ENCODE assay signal across 8 cellular contexts in the genomic region with DNA sequence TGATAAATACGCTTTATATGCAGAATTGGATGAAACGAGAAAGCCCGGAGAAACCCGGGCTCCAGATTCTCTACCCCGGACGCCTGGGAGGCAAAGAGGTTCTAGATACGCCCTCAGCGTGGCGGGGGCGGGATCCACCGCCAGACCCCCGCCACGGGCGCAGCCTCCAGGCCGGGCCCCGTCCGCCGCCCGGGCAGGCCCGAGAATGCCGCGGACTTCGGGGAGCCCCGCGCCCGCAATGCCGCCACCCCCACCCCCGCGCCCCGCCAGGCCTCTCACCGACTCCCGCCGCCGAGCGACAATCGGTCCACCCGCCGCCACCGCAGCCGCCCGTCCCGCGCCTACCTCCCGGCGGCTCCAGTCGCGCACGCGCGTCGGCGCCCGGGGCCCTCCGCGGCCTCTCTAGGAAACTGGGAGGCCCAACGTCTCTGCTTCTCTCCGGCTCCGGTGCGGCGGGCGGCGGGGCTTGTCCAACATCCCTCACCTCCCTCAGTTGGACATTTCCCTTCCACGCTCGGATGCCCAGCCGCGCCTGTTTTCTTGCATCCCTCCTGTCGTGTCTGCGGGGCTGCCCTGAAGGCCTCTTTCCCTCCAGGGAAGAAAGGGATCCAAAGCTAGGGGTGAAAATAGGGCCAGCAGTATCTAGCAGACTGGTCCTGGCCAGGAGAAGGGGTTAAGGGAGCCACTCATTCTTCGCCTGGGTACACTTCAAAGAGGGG. TPM values are rescaled to one million over a fixed set of nuclear protein-coding genes. Genes with fewer than 3 reads are reported as not detected.
DNase-seq lines count a peak whose midpoint lies in the region; ATAC-seq, FAIRE-seq and TF ChIP-seq lines count a peak whose summit lies in the region.

ZNF445 (minus strand) TSS at position 359 of the 719 bp plus-strand sequence. CDS start 22,121 bp downstream, outside the sequence.

- peak within 1 kb of the TSS; percentile 60 to 96 (median 72) for H3K4me3 ChIP-seq in H1 (ENCODE audit: extremely low read depth in 1 of 4, insufficient read depth in 2 of 4, low read depth in 3 of 4, low read length in 4 of 4)

- H3K4me1 ChIP-seq in H1 (replicated peaks in 1 of 4; ENCODE audit: control insufficient read depth in 3 of 4, insufficient read depth in 4 of 4, low read length in 3 of 4): no peaks in the 10 kb centered on the region; a peak in 3 of 7 replicates

- ATAC-seq in GM19351 (IDR thresholded peaks at IDR 0.05; ENCODE audit: unreplicated experiment) (peak; percentile 84), HG03565 (IDR thresholded peaks at IDR 0.05; ENCODE audit: unreplicated experiment) (peak; percentile 65)

- no peak within 1 kb of the TSS for H2BK20ac ChIP-seq in H1 (ENCODE audit: low read length)

- no peak within 1 kb of the TSS for H2BK15ac ChIP-seq in H1 (ENCODE audit: low read length)

- H3K79me1 ChIP-seq in H1 (ENCODE audit: low read depth, low read length): no peaks in the 10 kb centered on the region; the same call in 1 of the 2 replicates

- CTCF ChIA-PET in H1 (lab: Charles Lee; ENCODE audit: partially characterized antibody): interaction anchor here (1.0 kb wide), 1 partner anchor 53 kb away, joined by 3 read pairs; no protein-coding TSS in a partner anchor

- H3K4me2 ChIP-seq in H1 (ENCODE audit: insufficient read depth in 1 of 2, low read depth in 2 of 2, low read length in 2 of 2): peak within 1 kb of the TSS; percentile 69 to 88

- H3K9ac ChIP-seq in H1 (replicated peaks in 1 of 4; ENCODE audit: extremely low read depth in 1 of 4, low read depth in 3 of 4, low read length in 3 of 4): peak within 1 kb of the TSS; percentile 26 to 71 (median 54); a peak in 6 of 7 replicates

- peak within 1 kb of the TSS; percentile 43 for H3K56ac ChIP-seq in H1 (replicated peaks; ENCODE audit: insufficient read length, low read depth, low read length)

- H3K23ac ChIP-seq in H1 (ENCODE audit: insufficient read length): no peak within 1 kb of the TSS

- H3K4ac ChIP-seq in H1 (replicated peaks; ENCODE audit: insufficient read length, low read depth, low read length): no peak within 1 kb of the TSS

- no peak within 1 kb of the TSS for H3K27ac ChIP-seq in H1 (ENCODE audit: low read depth, low read length)

- peaks cover 0 to 37% of the 10 kb centered on the region in 2 experiments; a peak in 2 of 4 replicates for H3K79me2 ChIP-seq in H1 (ENCODE audit: control insufficient read depth in 1 of 2, insufficient read depth in 2 of 2, low read length in 2 of 2)

- FAIRE-seq in H1 (lab: Jason Lieb, UNC): no peak

- H3K27me3 ChIP-seq in H1 (replicated peaks in 1 of 4; ENCODE audit: control insufficient read depth in 3 of 4, extremely low read depth in 1 of 4, insufficient read depth in 3 of 4, low read length in 3 of 4): peaks cover 0 to 3% (median 0%) of the 10 kb centered on the region in 4 experiments; a peak in 2 of 7 replicates

- DNase-seq in C1 segment of cervical spinal cord (lab: John Stamatoyannopoulos, UW) (peak; percentile 10 to 86 (median 68)), NOMO-1 treated with DMSO at 0.1 percent for 48 hours (lab: John Stamatoyannopoulos, UW; ENCODE audit: unreplicated experiment) (peak; percentile 50), H1 (ENCODE audit: low read depth in 1 of 2, low spot score in 2 of 2) (peak in 1 of 2 experiments; percentile 87), mesenteric fat pad (ENCODE audit: low spot score) (peak; percentile 96)
- DNase-seq in activated CD8-positive, alpha-beta memory T cell treated with anti-CD3 and anti-CD28 coated beads for 4 hours (ENCODE audit: low read depth in 2 of 2): peak; percentile 50 to 56
- DNase-seq in stimulated activated CD8-positive, alpha-beta memory T cell treated with anti-CD3 and anti-CD28 coated beads, Interleukin-12 subunit alpha, Interleukin-12 subunit beta, amount 100 ng/mL, for 4 hours (ENCODE audit: low read depth): peak; percentile 64

- peak in 1 of 2 experiments; percentile 0; a peak in 1 of 4 replicates for TF ChIP-seq RAD21 in H1 (IDR thresholded peaks at IDR 0.05 in 1 of 2, conservative IDR thresholded peaks at IDR 0.05 in 1 of 2; ENCODE audit: low read depth in 2 of 2, low read length in 2 of 2)

- H2BK5ac ChIP-seq in H1 (ENCODE audit: low read depth, low read length): no peak within 1 kb of the TSS

- no peak for TF ChIP-seq EP300 in H1 (IDR thresholded peaks at IDR 0.05; ENCODE audit: borderline replicate concordance in 1 of 2, low read depth in 2 of 2, low read length in 2 of 2)

- H3K14ac ChIP-seq in H1 (ENCODE audit: insufficient read length): no peak within 1 kb of the TSS

- WGBS in H1 (ENCODE audit: extremely low coverage in 1 of 2, insufficient coverage in 1 of 2, insufficient read length in 1 of 2, insufficient replicate concordance in 2 of 2, low coverage in 1 of 2, low lambda C conversion rate in 2 of 2, missing lambda C conversion rate in 1 of 2), 2 experiments: 4% methylated on average over 35 of the region's 69 CpGs; no CpG with 5 or more reads in 1 of the 2 experiments

- H2AK5ac ChIP-seq in H1 (ENCODE audit: low read depth, low read length): no peak within 1 kb of the TSS

- H4K5ac ChIP-seq in H1 (ENCODE audit: insufficient read length, low read depth, low read length): no peak within 1 kb of the TSS

- H4K8ac ChIP-seq in H1 (ENCODE audit: extremely low read depth, insufficient read depth, low read length): peak within 1 kb of the TSS; percentile 84

- POLR2A ChIA-PET in H1 (lab: Charles Lee; ENCODE audit: partially characterized antibody): interaction anchor here (0.6 to 2.0 kb wide), 5 partner anchors 11 to 284 kb away, joined by 3 to 7 read pairs (median 3); partner anchors contain the start of genes KIAA1143, KIF15 and ZNF660

- H2AFZ ChIP-seq in H1 (ENCODE audit: low read length): peak within 1 kb of the TSS; percentile 100

- H3K36me3 ChIP-seq in H1 (ENCODE audit: control insufficient read depth in 2 of 4, insufficient read depth in 4 of 4, low read length in 3 of 4): no peaks in the 10 kb centered on the region

- no peak within 1 kb of the TSS for H2BK12ac ChIP-seq in H1 (ENCODE audit: low read depth, low read length)

- no peak for TF ChIP-seq CTCF in H1 (IDR thresholded peaks at IDR 0.05; ENCODE audit: control extremely low read depth in 1 of 3, insufficient read depth in 1 of 3, low read depth in 1 of 3, low read length in 3 of 3)

- H4K91ac ChIP-seq in H1 (replicated peaks; ENCODE audit: insufficient read length, low read length): peak within 1 kb of the TSS; percentile 1

- no peaks in the 10 kb centered on the region for H4K20me1 ChIP-seq in H1 (replicated peaks in 1 of 2; ENCODE audit: control insufficient read depth in 1 of 2, insufficient read depth in 2 of 2, low read length in 2 of 2)

- H3K23me2 ChIP-seq in H1 (ENCODE audit: low read depth, low read length): peaks cover 4% of the 10 kb centered on the region; the same call in 1 of the 2 replicates

- H3K18ac ChIP-seq in H1 (ENCODE audit: extremely low read depth, low read length): no peak within 1 kb of the TSS; the same call in 1 of the 2 replicates

- H3K9me3 ChIP-seq in H1 (ENCODE audit: insufficient read depth in 2 of 2, low read depth in 1 of 2, low read length in 1 of 2): no peaks in the 10 kb centered on the region

- TF ChIP-seq POLR2A in H1 (IDR thresholded peaks at IDR 0.05; ENCODE audit: control extremely low read depth in 1 of 2, low read depth in 2 of 2, low read length in 2 of 2): peak; percentile 71 to 86

- no peak within 1 kb of the TSS for H2BK120ac ChIP-seq in H1 (replicated peaks; ENCODE audit: low read depth, low read length)

TF ChIP-seq in H1, 55 proteins besides CTCF, POLR2A, EP300 and RAD21:
- TF ChIP-seq RBBP5 (IDR thresholded peaks at IDR 0.05; ENCODE audit: borderline replicate concordance, low read depth, low read length): peak; percentile 74; the same call in 1 of the 2 replicates
- peak; percentile 84 for TF ChIP-seq POLR2AphosphoS5 (IDR thresholded peaks at IDR 0.05; ENCODE audit: low read depth, low read length)
- no peak for TF ChIP-seq CBX5 (IDR thresholded peaks at IDR 0.05; ENCODE audit: low read depth, low read length)
- no peak for TF ChIP-seq CHD1 (IDR thresholded peaks at IDR 0.05; ENCODE audit: low read depth, low read length)
- peak; percentile 74 for TF ChIP-seq TBP (IDR thresholded peaks at IDR 0.05; ENCODE audit: low read depth, low read length)
- TF ChIP-seq TAF1 (IDR thresholded peaks at IDR 0.05; ENCODE audit: low read depth, low read length): peak; percentile 92
- 0 out of 2 replicates have a peak, but pooled peaks have one; percentile 26 for TF ChIP-seq GTF2F1 (IDR thresholded peaks at IDR 0.05; ENCODE audit: borderline replicate concordance, low read depth, low read length)
- TF ChIP-seq TAF7 (optimal IDR thresholded peaks at IDR 0.05; ENCODE audit: borderline replicate concordance, low read depth, low read length): peak; percentile 68
- peak; percentile 76 for TF ChIP-seq SP2 (IDR thresholded peaks at IDR 0.05; ENCODE audit: low read length)
- peak; percentile 49 for TF ChIP-seq EGR1 (IDR thresholded peaks at IDR 0.05; ENCODE audit: borderline replicate concordance, low read depth, low read length)
- TF ChIP-seq BACH1 (IDR thresholded peaks at IDR 0.05; ENCODE audit: low read length): 0 out of 2 replicates have a peak, but pooled peaks have one; percentile 13
- peak; percentile 57 for TF ChIP-seq NRF1 (IDR thresholded peaks at IDR 0.05; ENCODE audit: low read depth, low read length)
- TF ChIP-seq KDM4A (IDR thresholded peaks at IDR 0.05; ENCODE audit: low read depth, low read length, severe bottlenecking): peak; percentile 87
- TF ChIP-seq RFX5 (IDR thresholded peaks at IDR 0.05; ENCODE audit: borderline replicate concordance, low read depth, low read length): no peak
- peak; percentile 15 for TF ChIP-seq ASH2L (IDR thresholded peaks at IDR 0.05; ENCODE audit: low read length)
- TF ChIP-seq KDM1A (IDR thresholded peaks at IDR 0.05; ENCODE audit: borderline replicate concordance, low read length): no peak
- no peak for TF ChIP-seq SRF (IDR thresholded peaks at IDR 0.05; ENCODE audit: low read depth, low read length)
- TF ChIP-seq PHF8 (conservative IDR thresholded peaks at IDR 0.05; ENCODE audit: low read depth, low read length): peak; percentile 85

RNA-seq across cellular contexts. Expression of gene ZNF445, which starts in this region (rescaled TPM):
- 25.4 and 26.3 TPM in 2 replicates for total RNA-seq in H1 (2021; fragmentation: NEBNext Ultra II Directional; extraction: Animal tissue kit (Norgen Biotek cat#: 25700))
- polyA plus RNA-seq in H1 (2011; rRNA removed): 3.3 and 3.8 TPM in 2 replicates
- polyA plus RNA-seq in H1 (2011; cell fraction: cytosol; rRNA removed): 4.4 TPM
- polyA plus RNA-seq in H1 (2011; cell fraction: nucleus; rRNA removed): 10.3 TPM
- polyA plus RNA-seq in H1 (2012, experiment 1 of 2): 7.7 to 9.7 TPM (median 8.7 TPM) in 4 replicates
- polyA plus RNA-seq in H1 (2012, experiment 2 of 2): 0.76 TPM
- 7.0 TPM for polyA plus RNA-seq in H1 (2013, experiment 1 of 2)
- 5.9 TPM for polyA plus RNA-seq in H1 (2013, experiment 2 of 2)
- polyA minus RNA-seq in H1 (2011; rRNA and poly(A)+ RNA removed): 20.1 and 20.5 TPM in 2 replicates
- 7.9 TPM for polyA minus RNA-seq in H1 (2011; cell fraction: cytosol; rRNA and poly(A)+ RNA removed)
- 13.7 TPM for polyA minus RNA-seq in H1 (2011; cell fraction: nucleus; rRNA and poly(A)+ RNA removed)
- 13.4 TPM for total RNA-seq in mesenteric fat pad
